ENCODE assay signal across 1 cellular context in genomic region chr3:10625307-10625706, GRCh38.
TF ChIP-seq lines count a peak whose summit lies in the region.

No MANE protein-coding gene starts in this region.

TF ChIP-seq in GM23338, 12 proteins besides CTCF, POLR2A, EP300 and RAD21:
- TF ChIP-seq, protein P1, sequence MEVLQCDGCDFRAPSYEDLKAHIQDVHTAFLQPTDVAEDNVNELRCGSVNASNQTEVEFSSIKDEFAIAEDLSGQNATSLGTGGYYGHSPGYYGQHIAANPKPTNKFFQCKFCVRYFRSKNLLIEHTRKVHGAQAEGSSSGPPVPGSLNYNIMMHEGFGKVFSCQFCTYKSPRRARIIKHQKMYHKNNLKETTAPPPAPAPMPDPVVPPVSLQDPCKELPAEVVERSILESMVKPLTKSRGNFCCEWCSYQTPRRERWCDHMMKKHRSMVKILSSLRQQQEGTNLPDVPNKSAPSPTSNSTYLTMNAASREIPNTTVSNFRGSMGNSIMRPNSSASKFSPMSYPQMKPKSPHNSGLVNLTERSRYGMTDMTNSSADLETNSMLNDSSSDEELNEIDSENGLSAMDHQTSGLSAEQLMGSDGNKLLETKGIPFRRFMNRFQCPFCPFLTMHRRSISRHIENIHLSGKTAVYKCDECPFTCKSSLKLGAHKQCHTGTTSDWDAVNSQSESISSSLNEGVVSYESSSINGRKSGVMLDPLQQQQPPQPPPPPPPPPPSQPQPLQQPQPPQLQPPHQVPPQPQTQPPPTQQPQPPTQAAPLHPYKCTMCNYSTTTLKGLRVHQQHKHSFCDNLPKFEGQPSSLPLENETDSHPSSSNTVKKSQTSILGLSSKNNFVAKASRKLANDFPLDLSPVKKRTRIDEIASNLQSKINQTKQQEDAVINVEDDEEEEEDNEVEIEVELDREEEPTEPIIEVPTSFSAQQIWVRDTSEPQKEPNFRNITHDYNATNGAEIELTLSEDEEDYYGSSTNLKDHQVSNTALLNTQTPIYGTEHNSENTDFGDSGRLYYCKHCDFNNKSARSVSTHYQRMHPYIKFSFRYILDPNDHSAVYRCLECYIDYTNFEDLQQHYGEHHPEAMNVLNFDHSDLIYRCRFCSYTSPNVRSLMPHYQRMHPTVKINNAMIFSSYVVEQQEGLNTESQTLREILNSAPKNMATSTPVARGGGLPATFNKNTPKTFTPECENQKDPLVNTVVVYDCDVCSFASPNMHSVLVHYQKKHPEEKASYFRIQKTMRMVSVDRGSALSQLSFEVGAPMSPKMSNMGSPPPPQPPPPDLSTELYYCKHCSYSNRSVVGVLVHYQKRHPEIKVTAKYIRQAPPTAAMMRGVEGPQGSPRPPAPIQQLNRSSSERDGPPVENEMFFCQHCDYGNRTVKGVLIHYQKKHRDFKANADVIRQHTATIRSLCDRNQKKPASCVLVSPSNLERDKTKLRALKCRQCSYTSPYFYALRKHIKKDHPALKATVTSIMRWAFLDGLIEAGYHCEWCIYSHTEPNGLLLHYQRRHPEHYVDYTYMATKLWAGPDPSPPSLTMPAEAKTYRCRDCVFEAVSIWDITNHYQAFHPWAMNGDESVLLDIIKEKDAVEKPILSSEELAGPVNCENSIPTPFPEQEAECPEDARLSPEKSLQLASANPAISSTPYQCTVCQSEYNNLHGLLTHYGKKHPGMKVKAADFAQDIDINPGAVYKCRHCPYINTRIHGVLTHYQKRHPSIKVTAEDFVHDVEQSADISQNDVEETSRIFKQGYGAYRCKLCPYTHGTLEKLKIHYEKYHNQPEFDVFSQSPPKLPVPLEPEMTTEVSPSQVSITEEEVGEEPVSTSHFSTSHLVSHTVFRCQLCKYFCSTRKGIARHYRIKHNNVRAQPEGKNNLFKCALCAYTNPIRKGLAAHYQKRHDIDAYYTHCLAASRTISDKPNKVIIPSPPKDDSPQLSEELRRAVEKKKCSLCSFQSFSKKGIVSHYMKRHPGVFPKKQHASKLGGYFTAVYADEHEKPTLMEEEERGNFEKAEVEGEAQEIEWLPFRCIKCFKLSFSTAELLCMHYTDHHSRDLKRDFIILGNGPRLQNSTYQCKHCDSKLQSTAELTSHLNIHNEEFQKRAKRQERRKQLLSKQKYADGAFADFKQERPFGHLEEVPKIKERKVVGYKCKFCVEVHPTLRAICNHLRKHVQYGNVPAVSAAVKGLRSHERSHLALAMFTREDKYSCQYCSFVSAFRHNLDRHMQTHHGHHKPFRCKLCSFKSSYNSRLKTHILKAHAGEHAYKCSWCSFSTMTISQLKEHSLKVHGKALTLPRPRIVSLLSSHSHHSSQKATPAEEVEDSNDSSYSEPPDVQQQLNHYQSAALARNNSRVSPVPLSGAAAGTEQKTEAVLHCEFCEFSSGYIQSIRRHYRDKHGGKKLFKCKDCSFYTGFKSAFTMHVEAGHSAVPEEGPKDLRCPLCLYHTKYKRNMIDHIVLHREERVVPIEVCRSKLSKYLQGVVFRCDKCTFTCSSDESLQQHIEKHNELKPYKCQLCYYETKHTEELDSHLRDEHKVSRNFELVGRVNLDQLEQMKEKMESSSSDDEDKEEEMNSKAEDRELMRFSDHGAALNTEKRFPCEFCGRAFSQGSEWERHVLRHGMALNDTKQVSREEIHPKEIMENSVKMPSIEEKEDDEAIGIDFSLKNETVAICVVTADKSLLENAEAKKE (CRISPR knock-in tag; IDR thresholded peaks at IDR 0.05) = no peak
- no peak for TF ChIP-seq POLR2AphosphoS5 (IDR thresholded peaks at IDR 0.05; ENCODE audit: low read depth)
- no peak for TF ChIP-seq CREB1 (CRISPR knock-in tag; IDR thresholded peaks at IDR 0.05; ENCODE audit: low read depth)
- no peak for TF ChIP-seq REST (IDR thresholded peaks at IDR 0.05; ENCODE audit: unreplicated experiment)
- no peak for TF ChIP-seq ZNF331 (CRISPR knock-in tag; IDR thresholded peaks at IDR 0.05; ENCODE audit: low read depth)
- no peak for TF ChIP-seq JUNB (IDR thresholded peaks at IDR 0.05; ENCODE audit: unreplicated experiment)
- no peak for TF ChIP-seq EZH2phosphoT487 (IDR thresholded peaks at IDR 0.05; ENCODE audit: unreplicated experiment)
- TF ChIP-seq NANOG (IDR thresholded peaks at IDR 0.05; ENCODE audit: borderline replicate concordance) = no peak
- TF ChIP-seq, protein P2, sequence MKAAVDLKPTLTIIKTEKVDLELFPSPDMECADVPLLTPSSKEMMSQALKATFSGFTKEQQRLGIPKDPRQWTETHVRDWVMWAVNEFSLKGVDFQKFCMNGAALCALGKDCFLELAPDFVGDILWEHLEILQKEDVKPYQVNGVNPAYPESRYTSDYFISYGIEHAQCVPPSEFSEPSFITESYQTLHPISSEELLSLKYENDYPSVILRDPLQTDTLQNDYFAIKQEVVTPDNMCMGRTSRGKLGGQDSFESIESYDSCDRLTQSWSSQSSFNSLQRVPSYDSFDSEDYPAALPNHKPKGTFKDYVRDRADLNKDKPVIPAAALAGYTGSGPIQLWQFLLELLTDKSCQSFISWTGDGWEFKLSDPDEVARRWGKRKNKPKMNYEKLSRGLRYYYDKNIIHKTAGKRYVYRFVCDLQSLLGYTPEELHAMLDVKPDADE (IDR thresholded peaks at IDR 0.05) = no peak
- TF ChIP-seq EZH2 (IDR thresholded peaks at IDR 0.05; ENCODE audit: low read depth, unreplicated experiment) = no peak
- no peak for TF ChIP-seq STAT1 (IDR thresholded peaks at IDR 0.05; ENCODE audit: unreplicated experiment)
- TF ChIP-seq ZNF114 (CRISPR knock-in tag; IDR thresholded peaks at IDR 0.05) = no peak
